Comparison of ENCODE assay signal across 1 cellular context in genomic region chr12:128055567-128055966, GRCh38.
TF ChIP-seq lines count a peak whose summit lies in the region.

No MANE protein-coding gene starts in this region.

TF ChIP-seq in GM23338, 12 proteins besides CTCF, POLR2A, EP300 and RAD21 (continued from another document):
- TF ChIP-seq REST (IDR thresholded peaks at IDR 0.05; ENCODE audit: unreplicated experiment) (no peak), ETS1 (IDR thresholded peaks at IDR 0.05) (no peak)
